Comparison of ENCODE assay signal across 1 cellular context in genomic region chr10:3759397-3759796, GRCh38.
TF ChIP-seq lines count a peak whose summit lies in the region.

No MANE protein-coding gene starts in this region.

TF ChIP-seq in IMR-90, 13 proteins besides CTCF, POLR2A, EP300 and RAD21:
- TF ChIP-seq CEBPB (IDR thresholded peaks at IDR 0.05; ENCODE audit: low read depth, low read length) (no peak), SMC3 (IDR thresholded peaks at IDR 0.05; ENCODE audit: low read depth, low read length) (no peak), RFX5 (IDR thresholded peaks at IDR 0.05; ENCODE audit: low read depth, low read length) (no peak), RCOR1 (IDR thresholded peaks at IDR 0.05; ENCODE audit: insufficient replicate concordance, low read length) (no peak), NFE2L2 (IDR thresholded peaks at IDR 0.05; ENCODE audit: low read depth, low read length) (no peak), BHLHE40 (IDR thresholded peaks at IDR 0.05; ENCODE audit: low read depth, low read length) (no peak), MXI1 (IDR thresholded peaks at IDR 0.05; ENCODE audit: borderline replicate concordance, low read depth, low read length) (no peak)
- TF ChIP-seq, protein P1, sequence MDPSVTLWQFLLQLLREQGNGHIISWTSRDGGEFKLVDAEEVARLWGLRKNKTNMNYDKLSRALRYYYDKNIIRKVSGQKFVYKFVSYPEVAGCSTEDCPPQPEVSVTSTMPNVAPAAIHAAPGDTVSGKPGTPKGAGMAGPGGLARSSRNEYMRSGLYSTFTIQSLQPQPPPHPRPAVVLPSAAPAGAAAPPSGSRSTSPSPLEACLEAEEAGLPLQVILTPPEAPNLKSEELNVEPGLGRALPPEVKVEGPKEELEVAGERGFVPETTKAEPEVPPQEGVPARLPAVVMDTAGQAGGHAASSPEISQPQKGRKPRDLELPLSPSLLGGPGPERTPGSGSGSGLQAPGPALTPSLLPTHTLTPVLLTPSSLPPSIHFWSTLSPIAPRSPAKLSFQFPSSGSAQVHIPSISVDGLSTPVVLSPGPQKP (IDR thresholded peaks at IDR 0.05; ENCODE audit: borderline replicate concordance, low read depth, low read length): no peak
- TF ChIP-seq, protein P2, sequence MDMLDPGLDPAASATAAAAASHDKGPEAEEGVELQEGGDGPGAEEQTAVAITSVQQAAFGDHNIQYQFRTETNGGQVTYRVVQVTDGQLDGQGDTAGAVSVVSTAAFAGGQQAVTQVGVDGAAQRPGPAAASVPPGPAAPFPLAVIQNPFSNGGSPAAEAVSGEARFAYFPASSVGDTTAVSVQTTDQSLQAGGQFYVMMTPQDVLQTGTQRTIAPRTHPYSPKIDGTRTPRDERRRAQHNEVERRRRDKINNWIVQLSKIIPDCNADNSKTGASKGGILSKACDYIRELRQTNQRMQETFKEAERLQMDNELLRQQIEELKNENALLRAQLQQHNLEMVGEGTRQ (IDR thresholded peaks at IDR 0.05; ENCODE audit: low read depth, low read length): no peak
